Comparison of ENCODE assay signal across 20 cellular contexts in genomic region chr12:71456316-71456715, GRCh38. TPM values are rescaled to one million over a fixed set of nuclear protein-coding genes. Genes with fewer than 3 reads are reported as not detected.
DNase-seq lines count a peak whose midpoint lies in the region; FAIRE-seq and TF ChIP-seq lines count a peak whose summit lies in the region.
"Had no signal": no experiment of that assay in that cellular context is flagged by ENCODE, and none has a peak within 500 bp of the region (broad histone marks: within the 10 kb centered on the region; RNA-seq: fewer than 3 reads in every experiment).

No MANE protein-coding gene starts in this region.

- H3K36me3 ChIP-seq in sigmoid colon (no peaks in the 10 kb centered on the region), small intestine (ENCODE audit: control insufficient read depth in 2 of 2, insufficient read depth in 2 of 2, low read length in 2 of 2) (no peaks in the 10 kb centered on the region)
- H3K36me3 ChIP-seq: left ventricle myocardium inferior, prostate gland had no signal

- H3K4me3 ChIP-seq in sigmoid colon (no peak overlapping the region), small intestine (ENCODE audit: low read depth in 1 of 2, low read length in 2 of 2) (no peak overlapping the region)
- H3K4me3 ChIP-seq: left ventricle myocardium inferior, prostate gland, testis had no signal

- no peak for TF ChIP-seq EP300 in sigmoid colon (IDR thresholded peaks at IDR 0.05)

- FAIRE-seq in small intestine (lab: Jason Lieb, UNC): no peak

- DNase-seq in NCI-H1092 treated with DMSO at 0.1 percent for 48 hours (lab: John Stamatoyannopoulos, UW): peak; percentile 91
- DNase-seq in NCI-H2171 (lab: John Stamatoyannopoulos, UW): peak; percentile 12
- DNase-seq in pons (ENCODE audit: low spot score): peak; percentile 92
- no peak for DNase-seq in sigmoid colon
- DNase-seq in small intestine: no peak
- no peak for DNase-seq in stimulated activated CD4-positive, alpha-beta T cell treated with anti-CD3 and anti-CD28 coated beads, Interleukin-4, amount 100 ng/mL, for 1 hour
- DNase-seq in OCI-M1 (lab: John Stamatoyannopoulos, UW): no peak
- DNase-seq: activated CD8-positive, alpha-beta memory T cell treated with anti-CD3 and anti-CD28 coated beads, Interleukin-2, amount 50 U/mL, for 48 hours; activated naive CD4-positive, alpha-beta T cell treated with anti-CD3 and anti-CD28 coated beads, Interleukin-2, amount 10 ng/mL, durations not matched to agents 7 days and 5 days; DMS53; left ventricle myocardium inferior; NCI-H1048; SIG-M5; T-helper 9 cell; testis had no signal

- no peak for TF ChIP-seq POLR2A in sigmoid colon (IDR thresholded peaks at IDR 0.05)

- 23 to 37% methylated on average over 2 of the region's 2 CpGs for WGBS in sigmoid colon, 2 donors
- 26 to 47% (median 46%) methylated on average over 2 of the region's 2 CpGs for WGBS in small intestine, 3 donors

- H3K27me3 ChIP-seq in sigmoid colon (no peaks in the 10 kb centered on the region), small intestine (ENCODE audit: control insufficient read depth in 2 of 2, insufficient read depth in 2 of 2, low read length in 2 of 2) (no peaks in the 10 kb centered on the region)
- H3K27me3 ChIP-seq: testis had no signal

- intact Hi-C loops in sigmoid colon (cut with DNase I): no loop called here

- H3K9me3 ChIP-seq in sigmoid colon: no peaks in the 10 kb centered on the region
- H3K9me3 ChIP-seq in small intestine (ENCODE audit: control insufficient read depth, low read depth): no peaks in the 10 kb centered on the region
- H3K9me3 ChIP-seq: left ventricle myocardium inferior, prostate gland, testis had no signal

- H3K4me1 ChIP-seq in sigmoid colon (no peaks in the 10 kb centered on the region), small intestine (ENCODE audit: control insufficient read depth in 2 of 2, insufficient read depth in 1 of 2, low read depth in 1 of 2, low read length in 1 of 2) (no peaks in the 10 kb centered on the region)
- H3K4me1 ChIP-seq: left ventricle myocardium inferior, prostate gland, testis had no signal

- TF ChIP-seq CTCF in sigmoid colon (IDR thresholded peaks at IDR 0.05): no peak

- H3K27ac ChIP-seq in cingulate gyrus (ENCODE audit: low read depth, low read length): peak overlapping the region; percentile 87
- H3K27ac ChIP-seq in sigmoid colon: no peak overlapping the region
- no peak overlapping the region for H3K27ac ChIP-seq in small intestine (ENCODE audit: low read depth in 1 of 2, low read length in 1 of 2)
- H3K27ac ChIP-seq: left ventricle myocardium inferior, prostate gland, testis had no signal

RNA-seq across cellular contexts. Expression of gene LGR5, which starts 16.7 kb away (rescaled TPM):
- under 1 TPM in 1 of 4 donors, not detected in 3; 0.36 TPM for total RNA-seq in sigmoid colon
- polyA plus RNA-seq in sigmoid colon (1 to 10 TPM in 1 of 3 donors, under 1 TPM in 1, not detected in 1; 0.23 to 3.4 TPM), small intestine (1 to 10 TPM in 1 of 3 donors, under 1 TPM in 2; 0.22 to 6.4 (median 0.27) TPM)
- total RNA-seq: B cell, left ventricle myocardium inferior, myocyte had no signal
- polyA plus RNA-seq: IgD-negative memory B cell had no signal

Comparison
In these comparisons a context has a peak if more than half of its experiments do, and no peak if none do; other contexts are left out.
1. DNase-seq: peak in NCI-H1092 treated with DMSO at 0.1 percent for 48 hours (single experiment), NCI-H2171 (single experiment) and pons (single experiment); none in sigmoid colon (single experiment), small intestine (single experiment), stimulated activated CD4-positive, alpha-beta T cell treated with anti-CD3 and anti-CD28 coated beads, Interleukin-4, amount 100 ng/mL, for 1 hour (single experiment) and OCI-M1 (single experiment).